Comparison of ENCODE assay signal across 1 cellular context in genomic region chr9:126965541-126966428, GRCh38.
TF ChIP-seq lines count a peak whose summit lies in the region.

No MANE protein-coding gene starts in this region.

TF ChIP-seq in GM23338, 12 proteins besides CTCF, POLR2A, EP300 and RAD21 (continued from another document):
- no peak for TF ChIP-seq ETS1 (IDR thresholded peaks at IDR 0.05)
- TF ChIP-seq ZNF331 (CRISPR knock-in tag; IDR thresholded peaks at IDR 0.05; ENCODE audit: low read depth), result no peak
- TF ChIP-seq NANOG (IDR thresholded peaks at IDR 0.05; ENCODE audit: borderline replicate concordance), result no peak
- TF ChIP-seq JUNB (IDR thresholded peaks at IDR 0.05; ENCODE audit: unreplicated experiment), result no peak
- no peak for TF ChIP-seq EZH2phosphoT487 (IDR thresholded peaks at IDR 0.05; ENCODE audit: unreplicated experiment)
- no peak for TF ChIP-seq ZNF114 (CRISPR knock-in tag; IDR thresholded peaks at IDR 0.05)
- TF ChIP-seq POLR2AphosphoS5 (IDR thresholded peaks at IDR 0.05; ENCODE audit: low read depth), result no peak
TF ChIP-seq in GM23338: peak in this region for 0.
